ENCODE assay signal across 7 cellular contexts in the genomic region with DNA sequence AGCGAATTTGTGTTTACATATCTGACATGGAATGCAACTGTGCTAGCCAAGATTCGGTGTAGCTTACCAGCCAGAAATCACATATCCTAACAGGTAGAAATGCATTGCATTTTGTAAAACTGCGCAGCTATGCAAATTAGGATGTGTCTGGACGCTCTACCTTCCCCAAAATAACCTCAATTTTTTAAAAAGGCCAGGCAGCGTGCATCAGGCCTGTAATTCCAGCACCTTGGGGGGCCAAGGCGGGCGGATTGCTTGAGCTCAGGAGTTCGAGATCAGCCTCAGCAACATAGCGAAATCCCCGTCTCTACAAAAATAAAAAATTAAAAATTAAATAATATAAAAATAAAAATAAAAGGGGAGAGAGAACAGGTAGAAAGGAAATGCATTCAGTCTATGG.
DNase-seq lines count a peak whose midpoint lies in the region; ATAC-seq and TF ChIP-seq lines count a peak whose summit lies in the region.

No MANE protein-coding gene starts in this region.

- TF ChIP-seq CTCF in HL-60 (IDR thresholded peaks at IDR 0.05; ENCODE audit: insufficient read depth, low read length): no peak
- no peak for TF ChIP-seq CTCF in stomach (IDR thresholded peaks at IDR 0.05)

- H3K4me3 Mint-ChIP-seq in activated naive CD8-positive, alpha-beta T cell: peak overlapping the region; percentile 93

- no peaks in the 10 kb centered on the region for H3K36me3 Mint-ChIP-seq in activated naive CD8-positive, alpha-beta T cell

- H3K36me3 ChIP-seq in stomach: peaks cover 0 to 20% (median 18%) of the 10 kb centered on the region in 4 donors

- H3K9me3 Mint-ChIP-seq in activated naive CD8-positive, alpha-beta T cell (ENCODE audit: low read depth): no peaks in the 10 kb centered on the region

- intact Hi-C loops in stomach (cut with DNase I; ENCODE audit: low total_unique reads): no loop called here

- H3K27ac Mint-ChIP-seq in activated naive CD8-positive, alpha-beta T cell: peak overlapping the region; percentile 16

- H3K4me3 ChIP-seq in HL-60 (replicated peaks; ENCODE audit: insufficient read depth, low read length) (peak overlapping the region; percentile 87), iPS-18c (ENCODE audit: insufficient read depth, low read depth, low read length) (peak overlapping the region; percentile 73), stomach (peak overlapping the region; percentile 65 to 77 (median 71))

- no peaks in the 10 kb centered on the region for H3K27me3 Mint-ChIP-seq in activated naive CD8-positive, alpha-beta T cell

- 20 to 28% (median 22%) methylated on average over 10 of the region's 10 CpGs for WGBS in stomach, 5 donors

- DNase-seq in HL-60 (ENCODE audit: low read depth in 1 of 2, low spot score in 1 of 2): no peak
- DNase-seq in stomach: no peak
- DNase-seq in AML-193 (lab: John Stamatoyannopoulos, UW): no peak

- peaks cover 27% of the 10 kb centered on the region for H3K4me1 Mint-ChIP-seq in activated naive CD8-positive, alpha-beta T cell (ENCODE audit: low read depth)

- H3K27ac ChIP-seq in HL-60 (replicated peaks) (peak overlapping the region; percentile 92), stomach (peak overlapping the region; percentile 92 to 97 (median 93))

- no peaks in the 10 kb centered on the region for H3K27me3 ChIP-seq in HL-60 (ENCODE audit: insufficient read depth, poor library complexity, severe bottlenecking)
- H3K27me3 ChIP-seq in stomach: no peaks in the 10 kb centered on the region

- no peak for TF ChIP-seq POLR2A in stomach (IDR thresholded peaks at IDR 0.05)

- ATAC-seq in GM18873 (IDR thresholded peaks at IDR 0.05; ENCODE audit: low FRiP score, unreplicated experiment) (no peak), HG03025 (IDR thresholded peaks at IDR 0.05; ENCODE audit: low FRiP score, unreplicated experiment) (no peak)

- H3K9me3 ChIP-seq in iPS-18c (ENCODE audit: control insufficient read depth, insufficient read depth, low read length): no peaks in the 10 kb centered on the region
- no peaks in the 10 kb centered on the region for H3K9me3 ChIP-seq in stomach

- TF ChIP-seq EP300 in stomach (IDR thresholded peaks at IDR 0.05): no peak

- H3K4me1 ChIP-seq in stomach: peaks cover 6 to 40% (median 21%) of the 10 kb centered on the region in 4 donors
